ENCODE assay signal across 8 cellular contexts in the genomic region with DNA sequence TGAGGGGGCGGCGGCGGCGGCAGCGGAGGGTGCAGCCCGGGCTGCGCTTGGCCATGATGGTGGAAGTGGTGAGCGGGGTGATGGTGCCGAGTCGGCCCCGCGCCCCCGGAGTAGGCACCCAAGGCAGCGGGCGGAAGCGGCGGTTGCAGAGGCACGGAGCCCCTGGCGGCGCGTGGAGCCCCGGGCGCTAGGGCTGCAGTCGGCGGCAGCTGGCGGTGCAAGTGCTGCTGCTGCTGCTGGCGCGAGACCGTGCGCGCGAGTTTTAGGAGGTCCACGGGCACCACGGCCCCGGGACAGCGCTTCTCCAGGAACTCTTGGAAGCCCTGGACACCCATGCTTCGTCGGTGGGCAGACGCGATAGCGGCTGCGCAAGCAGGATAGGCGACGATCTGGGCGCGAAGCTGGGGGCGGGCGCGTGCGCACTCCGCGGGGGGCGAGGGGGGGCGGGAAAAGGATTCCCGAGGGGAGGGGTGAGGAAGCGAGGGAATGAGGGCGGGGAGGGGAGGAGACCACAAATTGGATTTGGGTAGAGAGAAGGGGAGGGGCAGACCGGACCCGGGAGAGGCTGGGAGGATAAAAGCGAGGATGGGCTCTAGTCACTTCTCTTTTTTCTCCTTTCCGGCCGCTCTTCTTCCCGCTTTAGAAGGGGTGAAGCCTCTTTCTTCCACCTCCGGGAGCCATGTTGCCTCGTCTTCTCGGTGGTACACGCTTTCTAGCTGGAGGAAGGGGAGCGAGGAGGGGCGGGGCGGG. TPM values are rescaled to one million over a fixed set of nuclear protein-coding genes. Genes with fewer than 3 reads are reported as not detected.
DNase-seq lines count a peak whose midpoint lies in the region; ATAC-seq and TF ChIP-seq lines count a peak whose summit lies in the region.

A gene with protein sequence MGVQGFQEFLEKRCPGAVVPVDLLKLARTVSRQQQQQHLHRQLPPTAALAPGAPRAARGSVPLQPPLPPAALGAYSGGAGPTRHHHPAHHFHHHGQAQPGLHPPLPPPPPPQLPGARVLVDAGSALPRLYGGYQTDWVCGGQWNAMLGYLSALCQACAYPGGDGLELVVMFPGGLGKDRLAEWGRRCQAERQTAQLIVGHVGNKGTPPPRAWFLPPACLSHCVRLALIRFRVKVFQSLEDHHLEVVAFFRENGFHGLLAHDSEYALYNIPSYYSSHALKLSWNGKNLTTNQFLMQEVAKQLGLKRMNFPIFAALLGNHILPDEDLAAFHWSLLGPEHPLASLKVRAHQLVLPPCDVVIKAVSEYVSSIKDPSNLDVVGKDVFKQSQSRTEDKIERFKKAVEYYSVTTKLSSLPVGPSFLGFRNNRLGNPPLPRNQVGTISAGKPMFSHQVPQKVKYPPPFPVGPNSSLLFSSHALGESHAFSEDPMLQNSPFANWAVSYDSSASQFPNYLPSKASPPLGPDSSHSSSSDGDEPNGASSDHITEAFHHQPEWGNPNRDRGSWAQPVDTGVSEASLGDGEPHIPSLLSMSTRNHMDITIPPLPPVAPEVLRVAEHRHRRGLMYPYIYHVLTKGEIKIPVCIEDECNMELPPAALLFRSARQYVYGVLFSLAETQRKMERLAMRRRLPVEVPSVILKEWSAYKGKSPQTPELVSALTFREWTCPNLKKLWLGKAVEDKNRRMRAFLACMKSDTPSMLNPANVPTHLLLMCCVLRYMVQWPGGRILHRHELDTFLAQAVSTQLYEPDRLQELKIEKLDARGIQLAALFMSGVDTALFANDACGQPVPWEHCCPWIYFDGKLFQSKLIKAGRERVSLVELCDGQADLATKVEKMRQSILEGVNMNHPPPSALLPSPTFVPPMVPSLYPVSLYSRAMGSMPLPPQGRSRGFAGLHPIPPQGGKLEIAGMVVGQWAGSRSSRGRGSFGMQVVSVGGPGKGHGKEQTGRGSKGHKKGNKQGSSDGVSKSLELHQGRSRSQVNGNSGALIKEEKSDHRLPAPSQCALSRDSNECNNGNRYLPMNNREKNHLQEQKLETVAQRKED (minus strand): TSS at position 391 of the 750 bp plus-strand sequence. CDS start 56 bp downstream, at position 335.

- no peaks in the 10 kb centered on the region for H3K27me3 Mint-ChIP-seq in type B pancreatic cell

- H3K4me1 ChIP-seq in heart right ventricle, result peaks cover 0 to 37% (median 24%) of the 10 kb centered on the region in 9 donors

- intact Hi-C loops in heart right ventricle (cut with DNase I), result loop anchor here in 4 of 10 donors (2.0 to 10.0 kb wide), 4 partner anchors 138 to 498 kb away; partner anchors contain the start of genes PHF8 (in 3 of the 4) and HUWE1 (in 1 of the 4)
- intact Hi-C loops in posterior cingulate gyrus (cut with DNase I), result loop anchor here (2.0 to 10.0 kb wide), 2 partner anchors 138 to 176 kb away; partner anchors contain the start of genes PHF8 and WNK3

- H3K4me3 ChIP-seq in heart right ventricle, result peak within 1 kb of the TSS; percentile 52 to 93 (median 78)

- H3K4me3 Mint-ChIP-seq in type B pancreatic cell, result peak within 1 kb of the TSS; percentile 88

- H3K27me3 ChIP-seq in heart right ventricle, result peaks cover 0 to 10% (median 0%) of the 10 kb centered on the region in 7 donors

- H3K36me3 Mint-ChIP-seq in type B pancreatic cell, result peaks cover under 1% of the 10 kb centered on the region

- TF ChIP-seq CTCF in heart right ventricle (IDR thresholded peaks at IDR 0.05), result no peak
- peak; percentile 14 for TF ChIP-seq CTCF in type B pancreatic cell (conservative IDR thresholded peaks at IDR 0.05)

- DNase-seq in GM04504 (ENCODE audit: low read depth) (peak; percentile 36), NCI-H1417 (lab: John Stamatoyannopoulos, UW) (peak; percentile 74 to 94 (median 91)), T follicular helper cell (ENCODE audit: low read depth) (peak; percentile 44), heart right ventricle (peak; percentile 73), posterior cingulate gyrus (peak; percentile 34 to 92 (median 56)), type B pancreatic cell (ENCODE audit: extremely low spot score, unreplicated experiment) (peak; percentile 68)

- H3K9me3 ChIP-seq in heart right ventricle, result no peaks in the 10 kb centered on the region

- H3K36me3 ChIP-seq in heart right ventricle, result no peaks in the 10 kb centered on the region

- peak within 1 kb of the TSS; percentile 83 for H3K27ac Mint-ChIP-seq in type B pancreatic cell

- peak; percentile 55 for ATAC-seq in HG02571 (IDR thresholded peaks at IDR 0.05; ENCODE audit: unreplicated experiment)
- peak; percentile 88 to 97 (median 94) for ATAC-seq in heart right ventricle

- H3K4me1 Mint-ChIP-seq in type B pancreatic cell (ENCODE audit: unreplicated experiment), result peaks cover 26% of the 10 kb centered on the region

- H3K27ac ChIP-seq in adipose tissue (ENCODE audit: low read depth, low read length), result peak within 1 kb of the TSS; percentile 64
- H3K27ac ChIP-seq in heart right ventricle, result peak within 1 kb of the TSS; percentile 77 to 92 (median 88)

- 0 to 34% (median 1%) methylated on average over 22 to 68 of the region's 70 CpGs for WGBS in adipose tissue, 3 donors
- 0 to 1% methylated on average over 36 to 64 of the region's 70 CpGs for WGBS in heart right ventricle, 2 donors

- H3K9me3 Mint-ChIP-seq in type B pancreatic cell, result peaks cover 3% of the 10 kb centered on the region

RNA-seq across cellular contexts. Expression of the gene that starts here (rescaled TPM):
- 1 to 10 TPM; 1.4 to 5.2 (median 2.6) TPM for polyA plus RNA-seq in adipose tissue
- total RNA-seq in heart right ventricle, result 1 to 10 TPM; 4.2 to 9.4 (median 6.7) TPM
- polyA plus RNA-seq in heart right ventricle, result 1 to 10 TPM; 1.7 to 4.8 TPM
- 6.4 and 12.7 TPM in 2 replicates for total RNA-seq in type B pancreatic cell (ENCODE audit: low replicate concordance)

Comparison
In these comparisons a context has a peak if more than half of its experiments do, and no peak if none do; other contexts are left out.
1. Peak in every context shown above with its lines: DNase-seq, ATAC-seq, H3K4me3 ChIP-seq and H3K27ac ChIP-seq.
2. DNase-seq: peak in every context shown above with its lines; median percentile 91 in NCI-H1417; 73 in heart right ventricle; 68 in type B pancreatic cell; 56 in posterior cingulate gyrus; 44 in T follicular helper cell; 36 in GM04504.